Comparison of ENCODE assay signal across 16 cellular contexts in genomic region chr1:42722403-42722802, GRCh38. TPM values are rescaled to one million over a fixed set of nuclear protein-coding genes. Genes with fewer than 3 reads are reported as not detected.
DNase-seq lines count a peak whose midpoint lies in the region; FAIRE-seq and TF ChIP-seq lines count a peak whose summit lies in the region.
"Not testable (repeated sequence)": the region's sequence is repeated elsewhere in the genome, so short reads cannot be mapped to it uniquely, and the experiment has no call there.
"Had no signal": no experiment of that assay in that cellular context is flagged by ENCODE, and none has a peak within 500 bp of the region (broad histone marks: within the 10 kb centered on the region; RNA-seq: fewer than 3 reads in every experiment).

No MANE protein-coding gene starts in this region.

- not testable (repeated sequence) for BruUV-seq in Caco-2 (replicated peaks; lab: Mats Ljungman, UMichigan); MCF 10A (replicated peaks; lab: Mats Ljungman, UMichigan)

- FAIRE-seq in G401.6 (lab: Jason Lieb, UNC): peak; percentile 45
- FAIRE-seq in astrocyte (lab: Jason Lieb, UNC): not testable (repeated sequence)

- not testable (repeated sequence) for TF ChIP-seq CTCF in Caco-2 (IDR thresholded peaks at IDR 0.05; ENCODE audit: insufficient read depth in 1 of 2, low read depth in 1 of 2, low read length in 1 of 2, severe bottlenecking in 1 of 2, unreplicated experiment in 1 of 2); HEK293 (tag by site-specific recombination; IDR thresholded peaks at IDR 0.05); astrocyte (IDR thresholded peaks at IDR 0.05; ENCODE audit: insufficient read depth, low read depth, low read length); MCF 10A (IDR thresholded peaks at IDR 0.05; ENCODE audit: unreplicated experiment)

- not testable (repeated sequence) for H3K27me3 ChIP-seq in Caco-2 (replicated peaks; ENCODE audit: control insufficient read depth, insufficient read depth, low read length); astrocyte (ENCODE audit: insufficient read depth, low read length)

- CTCF ChIA-PET in Caco-2 (lab: Charles Lee); HEK293 (lab: Yijun Ruan, JAX); MCF 10A (lab: Yijun Ruan, JAX): not testable (repeated sequence)

- DNase-seq in Caco-2; astrocyte (ENCODE audit: low read depth); MCF 10A (ENCODE audit: unreplicated experiment): not testable (repeated sequence)
- DNase-seq in cardiac septum (ENCODE audit: low spot score): peak; percentile 44

- POLR2A ChIA-PET in Caco-2 (lab: Charles Lee): interaction anchor here (0.6 kb wide), 1 partner anchor 403 kb away, joined by 4 read pairs; no protein-coding TSS in a partner anchor
- POLR2A ChIA-PET in HEK293 (lab: Yijun Ruan, JAX): interaction anchor here (0.7 to 1.6 kb wide), 3 partner anchors 39 to 1270 kb away, joined by 3 to 7 read pairs (median 4); partner anchors contain the start of genes C1orf50 and P3H1
- POLR2A ChIA-PET in MCF 10A (lab: Yijun Ruan, JAX): not testable (repeated sequence)

- not testable (repeated sequence) for H2AFZ ChIP-seq in astrocyte (ENCODE audit: low read depth, low read length)

- not testable (repeated sequence) for H3K9ac ChIP-seq in astrocyte (ENCODE audit: low read length)

- not testable (repeated sequence) for H3K4me2 ChIP-seq in astrocyte (ENCODE audit: low read length)

- H3K27ac Mint-ChIP-seq in Caco-2 (ENCODE audit: unreplicated experiment) (peak overlapping the region; percentile 69), astrocyte (ENCODE audit: unreplicated experiment) (peak overlapping the region; percentile 53), MCF 10A (ENCODE audit: low read depth, unreplicated experiment) (peak overlapping the region; percentile 61)

- H3K27me3 Mint-ChIP-seq in Caco-2 (ENCODE audit: insufficient read depth, unreplicated experiment); astrocyte (ENCODE audit: low read depth, unreplicated experiment); MCF 10A (ENCODE audit: insufficient read depth, unreplicated experiment): not testable (repeated sequence)

- intact Hi-C loops in Caco-2 (cut with micrococcal nuclease; ENCODE audit: unreplicated experiment); cardiac septum (cut with DNase I): not testable (repeated sequence)
- intact Hi-C loops in MCF 10A (cut with micrococcal nuclease): loop anchor here (10.0 kb wide), 1 partner anchor 378 kb away; no protein-coding TSS in a partner anchor

- H3K9me3 Mint-ChIP-seq in Caco-2 (ENCODE audit: unreplicated experiment); astrocyte (ENCODE audit: unreplicated experiment); MCF 10A (ENCODE audit: unreplicated experiment): not testable (repeated sequence)

- not testable (repeated sequence) for H3K27ac ChIP-seq in HEK293 (ENCODE audit: extremely low read depth, low read depth, low read length); astrocyte (ENCODE audit: low read depth, low read length)

- H3K36me3 Mint-ChIP-seq in Caco-2 (ENCODE audit: insufficient read depth, unreplicated experiment) (peaks cover 13% of the 10 kb centered on the region), MCF 10A (ENCODE audit: insufficient read depth, unreplicated experiment) (peaks cover 16% of the 10 kb centered on the region)
- H3K36me3 Mint-ChIP-seq in astrocyte (ENCODE audit: low read depth, unreplicated experiment): not testable (repeated sequence)

- not testable (repeated sequence) for H4K20me1 ChIP-seq in astrocyte (ENCODE audit: insufficient read depth, low read length)

- H3K79me2 ChIP-seq in astrocyte (ENCODE audit: insufficient read depth, low read length): not testable (repeated sequence)

- H3K4me3 Mint-ChIP-seq in Caco-2 (ENCODE audit: unreplicated experiment); astrocyte (ENCODE audit: unreplicated experiment); MCF 10A (ENCODE audit: unreplicated experiment): not testable (repeated sequence)

- not testable (repeated sequence) for H3K4me1 ChIP-seq in Caco-2; HEK293 (ENCODE audit: control insufficient read depth, insufficient read depth, low read length); astrocyte (ENCODE audit: insufficient read depth, low read length)

- H3K4me1 Mint-ChIP-seq in Caco-2 (ENCODE audit: low read depth, unreplicated experiment); astrocyte (ENCODE audit: low read depth, unreplicated experiment); MCF 10A (ENCODE audit: insufficient read depth, unreplicated experiment): not testable (repeated sequence)

- H3K9me3 ChIP-seq in Caco-2; HEK293 (ENCODE audit: control insufficient read depth, insufficient read depth, low read depth, low read length); astrocyte (ENCODE audit: insufficient read depth, low read depth, low read length): not testable (repeated sequence)

- H3K4me3 ChIP-seq in Caco-2 (ENCODE audit: low read depth, low read length); HEK293 (ENCODE audit: low read depth, low read length); astrocyte (ENCODE audit: insufficient read depth, low read depth, low read length): not testable (repeated sequence)

- not testable (repeated sequence) for H3K36me3 ChIP-seq in Caco-2 (ENCODE audit: control insufficient read depth, insufficient read depth, low read length); astrocyte (ENCODE audit: insufficient read depth, low read length)
- peaks cover 0 to 13% of the 10 kb centered on the region in 2 experiments; a peak in 1 of 3 replicates for H3K36me3 ChIP-seq in HEK293 (ENCODE audit: control insufficient read depth in 2 of 2, insufficient read depth in 1 of 2, low read length in 2 of 2)

TF ChIP-seq in HEK293, 187 proteins besides CTCF, POLR2A, EP300 and RAD21:
- peak; percentile 98 for TF ChIP-seq ZNF558 (tag by site-specific recombination; IDR thresholded peaks at IDR 0.05)

RNA-seq across cellular contexts. Expression of gene CLDN19, which starts 17.6 kb away (rescaled TPM):
- 2.9 and 4.0 TPM in 2 replicates for total RNA-seq in Caco-2 (2022)
- total RNA-seq in astrocyte: 0.11 TPM in 1 of 2 replicates, not detected in the other
- not detected in 2 replicates for total RNA-seq in MCF 10A (2022)
- total RNA-seq in cardiac septum: not detected
- total RNA-seq: A172; A673; B cell; Calu3; CD4-positive, alpha-beta memory T cell; CD4-positive, alpha-beta T cell; CD4-positive, CD25-positive, alpha-beta regulatory T cell; CD8-positive, alpha-beta memory T cell; CD8-positive, alpha-beta T cell; Daoy had no signal

RNA-seq across cellular contexts. Expression of gene YBX1, which starts 40.2 kb away (rescaled TPM):
- total RNA-seq in Caco-2 (2022) (567 and 622 TPM in 2 replicates), astrocyte (744 and 872 TPM in 2 replicates), MCF 10A (2022) (1,134 and 1,200 TPM in 2 replicates), cardiac septum (717 TPM)

RNA-seq across cellular contexts. Expression of gene P3H1, which starts 44.4 kb away (rescaled TPM):
- total RNA-seq in Caco-2 (2022) (20.5 and 21.2 TPM in 2 replicates), astrocyte (277 and 351 TPM in 2 replicates), MCF 10A (2022) (36.1 and 57.2 TPM in 2 replicates), cardiac septum (12.2 TPM)

RNA-seq across cellular contexts. Expression of gene C1orf50, which starts 44.6 kb away (rescaled TPM):
- 6.1 and 6.3 TPM in 2 replicates for total RNA-seq in Caco-2 (2022)
- total RNA-seq in astrocyte: 9.5 and 12.6 TPM in 2 replicates
- total RNA-seq in MCF 10A (2022): 11.7 and 13.8 TPM in 2 replicates
- 11.0 TPM for total RNA-seq in cardiac septum
